Comparison of ENCODE assay signal across 1 cellular context in the genomic region with DNA sequence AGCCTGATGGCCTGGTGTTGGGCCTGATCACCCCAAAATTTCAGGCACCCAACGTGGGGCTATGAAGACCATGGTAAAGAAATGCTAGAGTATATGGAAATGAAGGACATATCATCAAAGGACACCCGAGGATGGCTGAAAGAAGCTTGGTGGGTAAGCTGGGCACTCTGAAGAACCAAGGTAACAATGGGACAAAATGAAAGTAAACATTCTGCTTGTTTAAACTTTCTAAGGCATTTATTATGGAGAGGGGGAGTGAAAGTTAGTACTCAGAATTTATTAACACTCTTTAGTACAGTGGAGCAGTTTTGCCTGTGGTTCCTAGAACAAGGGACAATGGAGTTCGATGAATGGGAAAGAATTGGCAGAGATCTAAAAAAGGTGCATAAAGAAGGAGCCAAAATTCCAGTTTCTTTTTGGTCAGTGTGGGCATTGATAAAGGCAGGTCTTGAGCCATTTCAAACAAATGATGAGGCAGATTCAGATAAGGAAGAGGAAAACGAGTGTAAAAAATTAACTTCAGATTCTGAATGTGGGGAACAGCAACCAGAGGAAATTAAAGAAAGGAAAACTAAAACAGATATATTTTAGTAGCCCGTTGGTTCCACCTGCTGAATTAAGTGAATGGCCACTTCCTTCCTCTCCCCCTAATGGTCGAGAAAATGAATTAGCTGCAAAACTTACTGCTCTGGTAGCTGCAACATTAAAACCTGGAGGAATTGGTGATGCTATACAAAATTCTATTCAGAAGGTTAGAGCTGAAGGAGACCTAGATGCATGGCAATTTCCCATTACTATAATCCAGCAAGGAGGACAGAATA.
TF ChIP-seq lines count a peak whose summit lies in the region.

No MANE protein-coding gene starts in this region.

TF ChIP-seq in GM23338, 12 proteins besides CTCF, POLR2A, EP300 and RAD21 (continued from another document):
- TF ChIP-seq, protein P1, sequence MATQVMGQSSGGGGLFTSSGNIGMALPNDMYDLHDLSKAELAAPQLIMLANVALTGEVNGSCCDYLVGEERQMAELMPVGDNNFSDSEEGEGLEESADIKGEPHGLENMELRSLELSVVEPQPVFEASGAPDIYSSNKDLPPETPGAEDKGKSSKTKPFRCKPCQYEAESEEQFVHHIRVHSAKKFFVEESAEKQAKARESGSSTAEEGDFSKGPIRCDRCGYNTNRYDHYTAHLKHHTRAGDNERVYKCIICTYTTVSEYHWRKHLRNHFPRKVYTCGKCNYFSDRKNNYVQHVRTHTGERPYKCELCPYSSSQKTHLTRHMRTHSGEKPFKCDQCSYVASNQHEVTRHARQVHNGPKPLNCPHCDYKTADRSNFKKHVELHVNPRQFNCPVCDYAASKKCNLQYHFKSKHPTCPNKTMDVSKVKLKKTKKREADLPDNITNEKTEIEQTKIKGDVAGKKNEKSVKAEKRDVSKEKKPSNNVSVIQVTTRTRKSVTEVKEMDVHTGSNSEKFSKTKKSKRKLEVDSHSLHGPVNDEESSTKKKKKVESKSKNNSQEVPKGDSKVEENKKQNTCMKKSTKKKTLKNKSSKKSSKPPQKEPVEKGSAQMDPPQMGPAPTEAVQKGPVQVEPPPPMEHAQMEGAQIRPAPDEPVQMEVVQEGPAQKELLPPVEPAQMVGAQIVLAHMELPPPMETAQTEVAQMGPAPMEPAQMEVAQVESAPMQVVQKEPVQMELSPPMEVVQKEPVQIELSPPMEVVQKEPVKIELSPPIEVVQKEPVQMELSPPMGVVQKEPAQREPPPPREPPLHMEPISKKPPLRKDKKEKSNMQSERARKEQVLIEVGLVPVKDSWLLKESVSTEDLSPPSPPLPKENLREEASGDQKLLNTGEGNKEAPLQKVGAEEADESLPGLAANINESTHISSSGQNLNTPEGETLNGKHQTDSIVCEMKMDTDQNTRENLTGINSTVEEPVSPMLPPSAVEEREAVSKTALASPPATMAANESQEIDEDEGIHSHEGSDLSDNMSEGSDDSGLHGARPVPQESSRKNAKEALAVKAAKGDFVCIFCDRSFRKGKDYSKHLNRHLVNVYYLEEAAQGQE (IDR thresholded peaks at IDR 0.05; ENCODE audit: unreplicated experiment), result no peak
- TF ChIP-seq STAT1 (IDR thresholded peaks at IDR 0.05; ENCODE audit: unreplicated experiment) (no peak), ZNF114 (CRISPR knock-in tag; IDR thresholded peaks at IDR 0.05) (no peak), POLR2AphosphoS5 (IDR thresholded peaks at IDR 0.05; ENCODE audit: low read depth) (no peak), ZNF331 (CRISPR knock-in tag; IDR thresholded peaks at IDR 0.05; ENCODE audit: low read depth) (no peak), JUNB (IDR thresholded peaks at IDR 0.05; ENCODE audit: unreplicated experiment) (no peak), NANOG (IDR thresholded peaks at IDR 0.05; ENCODE audit: borderline replicate concordance) (no peak), CREB1 (CRISPR knock-in tag; IDR thresholded peaks at IDR 0.05; ENCODE audit: low read depth) (no peak), ETS1 (IDR thresholded peaks at IDR 0.05) (no peak), EZH2 (IDR thresholded peaks at IDR 0.05; ENCODE audit: low read depth, unreplicated experiment) (no peak)
- TF ChIP-seq, protein P2, sequence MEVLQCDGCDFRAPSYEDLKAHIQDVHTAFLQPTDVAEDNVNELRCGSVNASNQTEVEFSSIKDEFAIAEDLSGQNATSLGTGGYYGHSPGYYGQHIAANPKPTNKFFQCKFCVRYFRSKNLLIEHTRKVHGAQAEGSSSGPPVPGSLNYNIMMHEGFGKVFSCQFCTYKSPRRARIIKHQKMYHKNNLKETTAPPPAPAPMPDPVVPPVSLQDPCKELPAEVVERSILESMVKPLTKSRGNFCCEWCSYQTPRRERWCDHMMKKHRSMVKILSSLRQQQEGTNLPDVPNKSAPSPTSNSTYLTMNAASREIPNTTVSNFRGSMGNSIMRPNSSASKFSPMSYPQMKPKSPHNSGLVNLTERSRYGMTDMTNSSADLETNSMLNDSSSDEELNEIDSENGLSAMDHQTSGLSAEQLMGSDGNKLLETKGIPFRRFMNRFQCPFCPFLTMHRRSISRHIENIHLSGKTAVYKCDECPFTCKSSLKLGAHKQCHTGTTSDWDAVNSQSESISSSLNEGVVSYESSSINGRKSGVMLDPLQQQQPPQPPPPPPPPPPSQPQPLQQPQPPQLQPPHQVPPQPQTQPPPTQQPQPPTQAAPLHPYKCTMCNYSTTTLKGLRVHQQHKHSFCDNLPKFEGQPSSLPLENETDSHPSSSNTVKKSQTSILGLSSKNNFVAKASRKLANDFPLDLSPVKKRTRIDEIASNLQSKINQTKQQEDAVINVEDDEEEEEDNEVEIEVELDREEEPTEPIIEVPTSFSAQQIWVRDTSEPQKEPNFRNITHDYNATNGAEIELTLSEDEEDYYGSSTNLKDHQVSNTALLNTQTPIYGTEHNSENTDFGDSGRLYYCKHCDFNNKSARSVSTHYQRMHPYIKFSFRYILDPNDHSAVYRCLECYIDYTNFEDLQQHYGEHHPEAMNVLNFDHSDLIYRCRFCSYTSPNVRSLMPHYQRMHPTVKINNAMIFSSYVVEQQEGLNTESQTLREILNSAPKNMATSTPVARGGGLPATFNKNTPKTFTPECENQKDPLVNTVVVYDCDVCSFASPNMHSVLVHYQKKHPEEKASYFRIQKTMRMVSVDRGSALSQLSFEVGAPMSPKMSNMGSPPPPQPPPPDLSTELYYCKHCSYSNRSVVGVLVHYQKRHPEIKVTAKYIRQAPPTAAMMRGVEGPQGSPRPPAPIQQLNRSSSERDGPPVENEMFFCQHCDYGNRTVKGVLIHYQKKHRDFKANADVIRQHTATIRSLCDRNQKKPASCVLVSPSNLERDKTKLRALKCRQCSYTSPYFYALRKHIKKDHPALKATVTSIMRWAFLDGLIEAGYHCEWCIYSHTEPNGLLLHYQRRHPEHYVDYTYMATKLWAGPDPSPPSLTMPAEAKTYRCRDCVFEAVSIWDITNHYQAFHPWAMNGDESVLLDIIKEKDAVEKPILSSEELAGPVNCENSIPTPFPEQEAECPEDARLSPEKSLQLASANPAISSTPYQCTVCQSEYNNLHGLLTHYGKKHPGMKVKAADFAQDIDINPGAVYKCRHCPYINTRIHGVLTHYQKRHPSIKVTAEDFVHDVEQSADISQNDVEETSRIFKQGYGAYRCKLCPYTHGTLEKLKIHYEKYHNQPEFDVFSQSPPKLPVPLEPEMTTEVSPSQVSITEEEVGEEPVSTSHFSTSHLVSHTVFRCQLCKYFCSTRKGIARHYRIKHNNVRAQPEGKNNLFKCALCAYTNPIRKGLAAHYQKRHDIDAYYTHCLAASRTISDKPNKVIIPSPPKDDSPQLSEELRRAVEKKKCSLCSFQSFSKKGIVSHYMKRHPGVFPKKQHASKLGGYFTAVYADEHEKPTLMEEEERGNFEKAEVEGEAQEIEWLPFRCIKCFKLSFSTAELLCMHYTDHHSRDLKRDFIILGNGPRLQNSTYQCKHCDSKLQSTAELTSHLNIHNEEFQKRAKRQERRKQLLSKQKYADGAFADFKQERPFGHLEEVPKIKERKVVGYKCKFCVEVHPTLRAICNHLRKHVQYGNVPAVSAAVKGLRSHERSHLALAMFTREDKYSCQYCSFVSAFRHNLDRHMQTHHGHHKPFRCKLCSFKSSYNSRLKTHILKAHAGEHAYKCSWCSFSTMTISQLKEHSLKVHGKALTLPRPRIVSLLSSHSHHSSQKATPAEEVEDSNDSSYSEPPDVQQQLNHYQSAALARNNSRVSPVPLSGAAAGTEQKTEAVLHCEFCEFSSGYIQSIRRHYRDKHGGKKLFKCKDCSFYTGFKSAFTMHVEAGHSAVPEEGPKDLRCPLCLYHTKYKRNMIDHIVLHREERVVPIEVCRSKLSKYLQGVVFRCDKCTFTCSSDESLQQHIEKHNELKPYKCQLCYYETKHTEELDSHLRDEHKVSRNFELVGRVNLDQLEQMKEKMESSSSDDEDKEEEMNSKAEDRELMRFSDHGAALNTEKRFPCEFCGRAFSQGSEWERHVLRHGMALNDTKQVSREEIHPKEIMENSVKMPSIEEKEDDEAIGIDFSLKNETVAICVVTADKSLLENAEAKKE (CRISPR knock-in tag; IDR thresholded peaks at IDR 0.05), result no peak
